ENCODE assay signal across 24 cellular contexts in genomic region chr14:105978618-105979295, GRCh38.
"Had no signal": no experiment of that assay in that cellular context is flagged by ENCODE, and none has a peak within 500 bp of the region (broad histone marks: within the 10 kb centered on the region; RNA-seq: fewer than 3 reads in every experiment).

No MANE protein-coding gene starts in this region.

- H3K27me3 Mint-ChIP-seq: type B pancreatic cell had no signal

- H3K9me3 Mint-ChIP-seq: naive thymus-derived CD8-positive, alpha-beta T cell; stimulated activated memory B cell treated with anti-CD40 and anti-IgM and Interleukin-4, amounts not matched to agents 10 μg/mL and 1 μg/mL and 100 μg/mL, for 72 hours had no signal

- H3K4me1 Mint-ChIP-seq: nephron, neural crest cell had no signal

- DNase-seq: hypothalamus; immature natural killer cell; kidney; left colon; lower lobe of right lung; mammary epithelial cell; mesenchymal stem cell; naive thymus-derived CD8-positive, alpha-beta T cell; nucleus accumbens; psoas muscle; right lobe of liver; stimulated activated CD4-positive, alpha-beta T cell treated with anti-CD3 and anti-CD28 coated beads, Interleukin-1b, Interleukin-23, amount 100 ng/mL, for 48 hours; stimulated activated CD4-positive, alpha-beta T cell treated with anti-CD3 and anti-CD28 coated beads, Interleukin-2, amount 100 ng/mL, for 48 hours; stimulated activated CD4-positive, alpha-beta T cell treated with anti-CD3 and anti-CD28 coated beads, Interleukin-4, amount 100 ng/mL, for 4 hours; stimulated activated CD8-positive, alpha-beta memory T cell treated with anti-CD3 and anti-CD28 coated beads, Interleukin-4, amount 100 ng/mL, for 48 hours; stimulated activated naive CD4-positive, alpha-beta T cell treated with Interleukin-2 at 50 U/mL for 16 hours; stimulated activated naive CD8-positive, alpha-beta T cell treated with anti-CD3 and anti-CD28 coated beads, Interleukin-15, amount 100 ng/mL, for 72 hours; substantia nigra; uterus had no signal

- H3K36me3 Mint-ChIP-seq: immature natural killer cell; naive thymus-derived CD8-positive, alpha-beta T cell; stimulated activated memory B cell treated with anti-CD40 and anti-IgM and Interleukin-4, amounts not matched to agents 10 μg/mL and 1 μg/mL and 100 μg/mL, for 72 hours; type B pancreatic cell had no signal

- ATAC-seq: left lung; lower lobe of right lung; naive thymus-derived CD8-positive, alpha-beta T cell; psoas muscle; right lobe of liver; stimulated activated memory B cell treated with anti-CD40 and anti-IgM and Interleukin-4, amounts not matched to agents 10 μg/mL and 1 μg/mL and 100 μg/mL, for 72 hours; stimulated activated naive CD8-positive, alpha-beta T cell treated with anti-CD3 and anti-CD28 coated beads, Interleukin-15, amount 100 ng/mL, for 72 hours had no signal

- H3K4me3 Mint-ChIP-seq: immature natural killer cell; naive thymus-derived CD8-positive, alpha-beta T cell; nephron; neural crest cell; stimulated activated memory B cell treated with anti-CD40 and anti-IgM and Interleukin-4, amounts not matched to agents 10 μg/mL and 1 μg/mL and 100 μg/mL, for 72 hours; stimulated activated naive CD8-positive, alpha-beta T cell treated with anti-CD3 and anti-CD28 coated beads, Interleukin-15, amount 100 ng/mL, for 72 hours; type B pancreatic cell had no signal

- H3K27ac Mint-ChIP-seq: immature natural killer cell; nephron; stimulated activated memory B cell treated with anti-CD40 and anti-IgM and Interleukin-4, amounts not matched to agents 10 μg/mL and 1 μg/mL and 100 μg/mL, for 72 hours; type B pancreatic cell had no signal
